In genomic region chr1:225880636-225881035, GRCh38 we compare ENCODE assay signal across 1 cellular context.
A peak's percentile ranks its signal among the peaks of the same experiment; 100 is the strongest.
TF ChIP-seq lines count a peak whose summit lies in the region.

No MANE protein-coding gene starts in this region.

TF ChIP-seq in HepG2, 621 proteins besides CTCF, POLR2A, EP300 and RAD21 (continues in another document):
- TF ChIP-seq FUBP1 (CRISPR knock-in tag; IDR thresholded peaks at IDR 0.05; ENCODE audit: borderline replicate concordance): 0 out of 2 replicates have a peak, but pooled peaks have one; percentile 47
- no peak for TF ChIP-seq ZNF432 (CRISPR knock-in tag; IDR thresholded peaks at IDR 0.05; ENCODE audit: borderline replicate concordance)
- TF ChIP-seq SIN3A (IDR thresholded peaks at IDR 0.05; ENCODE audit: borderline replicate concordance, low read depth, low read length): 0 out of 2 replicates have a peak, but pooled peaks have one; percentile 10
- no peak for TF ChIP-seq ZNF724P (CRISPR knock-in tag; IDR thresholded peaks at IDR 0.05; ENCODE audit: borderline replicate concordance)
- no peak for TF ChIP-seq TFE3 (CRISPR knock-in tag; IDR thresholded peaks at IDR 0.05)
- peak; percentile 34; the same call in 1 of the 2 replicates for TF ChIP-seq ZXDC (CRISPR knock-in tag; IDR thresholded peaks at IDR 0.05)
- TF ChIP-seq PRDM10 (CRISPR knock-in tag; IDR thresholded peaks at IDR 0.05; ENCODE audit: low read depth): no peak
- no peak for TF ChIP-seq ZMYM3 (CRISPR knock-in tag; IDR thresholded peaks at IDR 0.05)
- no peak for TF ChIP-seq GLI4 (CRISPR knock-in tag; IDR thresholded peaks at IDR 0.05; ENCODE audit: borderline replicate concordance)
- no peak for TF ChIP-seq SAP130 (CRISPR knock-in tag; IDR thresholded peaks at IDR 0.05; ENCODE audit: low read depth)
- TF ChIP-seq CHCHD3 (CRISPR knock-in tag; IDR thresholded peaks at IDR 0.05): no peak
- no peak for TF ChIP-seq SOX13 (IDR thresholded peaks at IDR 0.05)
- TF ChIP-seq SOX13 (CRISPR knock-in tag; conservative IDR thresholded peaks at IDR 0.05 in 1 of 2, IDR thresholded peaks at IDR 0.05 in 1 of 2): no peak
- no peak for TF ChIP-seq ZNF780A (CRISPR knock-in tag; IDR thresholded peaks at IDR 0.05)
- no peak for TF ChIP-seq ZNF691 (CRISPR knock-in tag; IDR thresholded peaks at IDR 0.05; ENCODE audit: borderline replicate concordance, low read depth)
- no peak for TF ChIP-seq IRF9 (CRISPR knock-in tag; IDR thresholded peaks at IDR 0.05; ENCODE audit: borderline replicate concordance)
- no peak for TF ChIP-seq ZNF235 (CRISPR knock-in tag; IDR thresholded peaks at IDR 0.05; ENCODE audit: borderline replicate concordance)
- TF ChIP-seq MAFG (CRISPR knock-in tag; IDR thresholded peaks at IDR 0.05): no peak
- no peak for TF ChIP-seq SPEN (CRISPR knock-in tag; IDR thresholded peaks at IDR 0.05; ENCODE audit: low read depth)
- TF ChIP-seq NFIB (CRISPR knock-in tag; IDR thresholded peaks at IDR 0.05; ENCODE audit: borderline replicate concordance): no peak
- no peak for TF ChIP-seq HOXA9 (CRISPR knock-in tag; IDR thresholded peaks at IDR 0.05; ENCODE audit: borderline replicate concordance)
- TF ChIP-seq ZNF841 (CRISPR knock-in tag; IDR thresholded peaks at IDR 0.05; ENCODE audit: borderline replicate concordance): no peak
- no peak for TF ChIP-seq KDM3A (CRISPR knock-in tag; IDR thresholded peaks at IDR 0.05; ENCODE audit: low read depth)
- no peak for TF ChIP-seq ZNF609 (CRISPR knock-in tag; IDR thresholded peaks at IDR 0.05; ENCODE audit: borderline replicate concordance)
- no peak for TF ChIP-seq ZNF10 (CRISPR knock-in tag; IDR thresholded peaks at IDR 0.05; ENCODE audit: borderline replicate concordance, low read depth)
- no peak for TF ChIP-seq PCBP1 (IDR thresholded peaks at IDR 0.05; ENCODE audit: borderline replicate concordance, low read depth, low read length)
- peak; percentile 57; the same call in 1 of the 2 replicates for TF ChIP-seq TFAP4 (IDR thresholded peaks at IDR 0.05; ENCODE audit: borderline replicate concordance, low read depth)
- no peak for TF ChIP-seq NR2F6 (IDR thresholded peaks at IDR 0.05)
- TF ChIP-seq NR2F6 (CRISPR knock-in tag; IDR thresholded peaks at IDR 0.05): no peak
- TF ChIP-seq ZNF382 (CRISPR knock-in tag; IDR thresholded peaks at IDR 0.05; ENCODE audit: borderline replicate concordance): no peak
- no peak for TF ChIP-seq GMEB1 (CRISPR knock-in tag; IDR thresholded peaks at IDR 0.05; ENCODE audit: borderline replicate concordance)
- no peak for TF ChIP-seq ATF4 (CRISPR knock-in tag; IDR thresholded peaks at IDR 0.05)
